In the genomic region with DNA sequence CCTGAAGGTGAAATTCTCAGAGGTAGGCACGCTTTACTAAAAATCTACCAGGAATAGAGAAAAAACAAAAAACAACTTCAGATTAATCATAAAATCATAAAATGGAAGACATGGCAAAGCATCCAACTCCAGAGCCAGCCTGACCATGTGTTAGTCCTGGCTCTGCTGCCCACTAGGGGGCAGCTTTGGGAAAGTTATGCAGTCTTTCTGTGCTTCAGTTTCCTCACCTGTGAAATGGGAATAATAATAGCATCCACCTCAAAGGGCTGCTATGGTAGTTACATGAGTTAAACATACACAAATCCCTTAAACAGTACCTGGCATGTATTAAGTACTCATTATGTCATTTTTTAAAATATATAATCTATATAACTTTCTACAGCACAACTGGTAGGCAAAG, we compare ENCODE assay signal across 10 cellular contexts. TPM values are rescaled to one million over a fixed set of nuclear protein-coding genes. Genes with fewer than 3 reads are reported as not detected.
A peak's percentile ranks its signal among the peaks of the same experiment; 100 is the strongest.
DNase-seq lines count a peak whose midpoint lies in the region; ATAC-seq and TF ChIP-seq lines count a peak whose summit lies in the region.
"Had no signal": no experiment of that assay in that cellular context is flagged by ENCODE, and none has a peak within 500 bp of the region (broad histone marks: within the 10 kb centered on the region; RNA-seq: fewer than 3 reads in every experiment).

No MANE protein-coding gene starts in this region.

- no peaks in the 10 kb centered on the region for H3K4me1 Mint-ChIP-seq in glutamatergic neuron (ENCODE audit: low read depth, unreplicated experiment)

- no peak overlapping the region for H3K4me3 ChIP-seq in BJ (ENCODE audit: low read depth, low read length)

- no peak overlapping the region for H3K27ac Mint-ChIP-seq in glutamatergic neuron (ENCODE audit: unreplicated experiment)

- POLR2A ChIA-PET in BJ (lab: Charles Lee), result no interaction called here

- no peaks in the 10 kb centered on the region for H3K27me3 Mint-ChIP-seq in glutamatergic neuron (ENCODE audit: unreplicated experiment)

- no peak overlapping the region for H3K4me3 Mint-ChIP-seq in glutamatergic neuron (ENCODE audit: unreplicated experiment)

- H3K36me3 ChIP-seq in BJ (ENCODE audit: control insufficient read depth, insufficient read depth, low read length), result no peaks in the 10 kb centered on the region

- DNase-seq in BJ (ENCODE audit: low read depth), result no peak
- DNase-seq in SHP77 treated with DMSO at 0.1 percent for 48 hours (lab: John Stamatoyannopoulos, UW), result peak; percentile 18
- DNase-seq in glutamatergic neuron, result no peak
- no peak for DNase-seq in MV-4-11 (lab: John Stamatoyannopoulos, UW)
- no peak for DNase-seq in NCI-H1436 (lab: John Stamatoyannopoulos, UW)
- DNase-seq: GOT3, retina had no signal

- no peaks in the 10 kb centered on the region for H3K27me3 ChIP-seq in BJ (ENCODE audit: control insufficient read depth, insufficient read depth, low read length)

- peak; percentile 62 for ATAC-seq in GM21360 (IDR thresholded peaks at IDR 0.05; ENCODE audit: unreplicated experiment)
- ATAC-seq in HG02885 (IDR thresholded peaks at IDR 0.05; ENCODE audit: poor library complexity, unreplicated experiment), result no peak
- no peak for ATAC-seq in HG03378 (IDR thresholded peaks at IDR 0.05; ENCODE audit: unreplicated experiment)

- no peaks in the 10 kb centered on the region for H3K36me3 Mint-ChIP-seq in glutamatergic neuron (ENCODE audit: unreplicated experiment)

- no peaks in the 10 kb centered on the region for H3K9me3 Mint-ChIP-seq in glutamatergic neuron (ENCODE audit: unreplicated experiment)

- TF ChIP-seq CTCF in BJ (IDR thresholded peaks at IDR 0.05; ENCODE audit: insufficient read depth, low read depth, low read length) (peak; percentile 36; the same call in 1 of the 2 replicates), glutamatergic neuron (IDR thresholded peaks at IDR 0.05; ENCODE audit: partially characterized antibody, unreplicated experiment) (peak; percentile 64)

- CTCF ChIA-PET in BJ (lab: Yijun Ruan, JAX), result interaction anchor here (1.3 kb wide), 1 partner anchor 17 kb away, joined by 4 read pairs; no protein-coding TSS in a partner anchor

RNA-seq across cellular contexts. Expression of gene WNT5A, which starts 52.3 kb away (rescaled TPM):
- polyA plus RNA-seq in BJ (2011; rRNA removed), result 619 and 627 TPM in 2 replicates
- polyA minus RNA-seq in BJ (2011; rRNA and poly(A)+ RNA removed), result 678 and 907 TPM in 2 replicates
- total RNA-seq in glutamatergic neuron (ENCODE audit: unreplicated experiment), result 0.76 TPM
